Comparison of ENCODE assay signal across 8 cellular contexts in the genomic region with DNA sequence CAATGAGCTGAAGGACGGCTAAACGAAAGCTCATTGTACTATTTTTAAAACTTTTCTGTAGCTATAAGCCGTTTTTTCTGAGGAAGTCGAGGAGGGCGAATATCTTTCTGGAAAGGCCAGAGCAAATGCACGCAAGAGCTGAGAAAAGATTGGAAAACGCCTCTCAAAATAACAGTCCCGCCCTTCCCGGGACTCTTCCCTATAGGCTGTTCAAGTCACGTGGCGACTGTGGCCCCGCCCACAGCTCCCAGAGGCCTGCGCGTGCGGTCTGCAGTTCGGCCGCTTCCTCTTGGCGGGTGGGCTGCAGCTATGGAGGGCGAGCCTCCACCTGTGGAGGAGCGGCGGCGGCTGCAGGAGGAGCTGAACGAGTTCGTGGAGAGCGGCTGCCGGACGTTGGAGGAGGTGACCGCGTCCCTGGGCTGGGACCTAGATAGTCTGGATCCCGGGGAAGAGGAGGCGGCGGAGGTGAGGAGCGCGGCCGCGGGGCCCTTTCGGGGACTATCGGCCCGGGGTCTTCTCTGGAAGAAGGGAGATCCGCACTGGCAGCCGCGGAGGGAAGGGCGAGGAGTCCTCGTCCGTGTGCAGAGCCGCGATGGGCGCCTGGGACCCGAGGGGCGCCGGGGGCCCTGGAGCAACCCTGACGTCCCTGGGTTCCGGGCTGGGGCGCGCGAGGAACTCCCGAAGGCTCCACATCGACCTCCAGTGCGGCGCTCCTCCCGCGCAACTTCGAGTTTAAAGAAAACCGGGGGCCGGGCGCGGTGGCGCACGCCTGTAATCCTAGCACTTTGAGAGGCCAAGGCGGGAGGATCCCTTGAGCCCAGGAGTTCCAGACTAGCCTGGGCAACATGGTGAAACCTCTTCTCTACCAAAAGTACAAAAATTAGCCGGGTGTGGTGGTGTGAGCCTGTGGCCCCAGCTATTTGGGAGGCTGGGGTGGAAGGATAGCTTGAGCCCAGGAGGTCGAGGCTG. TPM values are rescaled to one million over a fixed set of nuclear protein-coding genes. Genes with fewer than 3 reads are reported as not detected.
DNase-seq lines count a peak whose midpoint lies in the region; ATAC-seq and TF ChIP-seq lines count a peak whose summit lies in the region.

A gene with protein sequence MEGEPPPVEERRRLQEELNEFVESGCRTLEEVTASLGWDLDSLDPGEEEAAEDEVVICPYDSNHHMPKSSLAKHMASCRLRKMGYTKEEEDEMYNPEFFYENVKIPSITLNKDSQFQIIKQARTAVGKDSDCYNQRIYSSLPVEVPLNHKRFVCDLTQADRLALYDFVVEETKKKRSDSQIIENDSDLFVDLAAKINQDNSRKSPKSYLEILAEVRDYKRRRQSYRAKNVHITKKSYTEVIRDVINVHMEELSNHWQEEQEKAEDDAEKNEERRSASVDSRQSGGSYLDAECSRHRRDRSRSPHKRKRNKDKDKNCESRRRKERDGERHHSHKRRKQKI (plus strand): TSS at position 250 of the 969 bp plus-strand sequence. CDS start 60 bp downstream, at position 310.

- no peak for TF ChIP-seq CTCF in osteocyte (IDR thresholded peaks at IDR 0.05)

- peak within 1 kb of the TSS; percentile 71 for H3K27ac ChIP-seq in thymus (ENCODE audit: low read depth)

- no peaks in the 10 kb centered on the region for H3K9me3 ChIP-seq in thymus (ENCODE audit: control insufficient read depth)

- H3K4me3 Mint-ChIP-seq in osteocyte (ENCODE audit: unreplicated experiment): peak within 1 kb of the TSS; percentile 99

- DNase-seq in NCI-H1092 treated with DMSO at 0.1 percent for 48 hours (lab: John Stamatoyannopoulos, UW): peak; percentile 73
- peak; percentile 86 for DNase-seq in SKM-1 (lab: John Stamatoyannopoulos, UW; ENCODE audit: unreplicated experiment)
- DNase-seq in activated naive CD4-positive, alpha-beta T cell treated with anti-CD3 and anti-CD28 coated beads, Interleukin-2, amount 50 U/mL, for 72 hours (ENCODE audit: low spot score in 2 of 2): peak; percentile 90 to 91
- peak; percentile 87 to 97 (median 94) for DNase-seq in head of caudate nucleus
- peak; percentile 97 for DNase-seq in osteocyte (ENCODE audit: extremely low spot score, unreplicated experiment)

- peaks cover 53% of the 10 kb centered on the region for H3K4me1 Mint-ChIP-seq in osteocyte (ENCODE audit: unreplicated experiment)

- H3K4me1 ChIP-seq in thymus (ENCODE audit: control insufficient read depth, insufficient read depth, low read length): peaks cover 9% of the 10 kb centered on the region

- H3K4me3 ChIP-seq in GM08714 (ENCODE audit: low read length): peak within 1 kb of the TSS; percentile 99
- peak within 1 kb of the TSS; percentile 85 for H3K4me3 ChIP-seq in thymus (ENCODE audit: low read length)

- H3K9me3 Mint-ChIP-seq in activated naive CD4-positive, alpha-beta T cell treated with anti-CD3 and anti-CD28 coated beads, Interleukin-2, amount 50 U/mL, for 72 hours: no peaks in the 10 kb centered on the region
- no peaks in the 10 kb centered on the region for H3K9me3 Mint-ChIP-seq in osteocyte (ENCODE audit: unreplicated experiment)

- ATAC-seq in HG02610 (IDR thresholded peaks at IDR 0.05; ENCODE audit: unreplicated experiment): peak; percentile 99
- peak; percentile 100 for ATAC-seq in activated naive CD4-positive, alpha-beta T cell treated with anti-CD3 and anti-CD28 coated beads, Interleukin-2, amount 50 U/mL, for 72 hours

- under 1% methylated on average over 72 of the region's 72 CpGs for WGBS in thymus

- peaks cover 7% of the 10 kb centered on the region for H3K36me3 ChIP-seq in thymus (ENCODE audit: control insufficient read depth, insufficient read depth)

- no peaks in the 10 kb centered on the region for H3K27me3 ChIP-seq in thymus (ENCODE audit: control insufficient read depth, insufficient read depth)

- peak within 1 kb of the TSS; percentile 91 to 99 for H3K27ac Mint-ChIP-seq in activated naive CD4-positive, alpha-beta T cell treated with anti-CD3 and anti-CD28 coated beads, Interleukin-2, amount 50 U/mL, for 72 hours
- peak within 1 kb of the TSS; percentile 93 for H3K27ac Mint-ChIP-seq in osteocyte (ENCODE audit: unreplicated experiment)

- intact Hi-C loops in head of caudate nucleus (cut with DNase I): loop anchor here (5.0 kb wide), 1 partner anchor 203 kb away; the partner anchor contains the start of genes CAGE1 and RIOK1

- H3K36me3 Mint-ChIP-seq in activated naive CD4-positive, alpha-beta T cell treated with anti-CD3 and anti-CD28 coated beads, Interleukin-2, amount 50 U/mL, for 72 hours: peaks cover 13 to 15% of the 10 kb centered on the region in 2 donors
- peaks cover 12% of the 10 kb centered on the region for H3K36me3 Mint-ChIP-seq in osteocyte (ENCODE audit: unreplicated experiment)

- no peaks in the 10 kb centered on the region for H3K27me3 Mint-ChIP-seq in osteocyte (ENCODE audit: unreplicated experiment)

RNA-seq across cellular contexts. Expression of the gene that starts here (rescaled TPM):
- 10 to 100 TPM; 20.3 to 31.1 TPM for total RNA-seq in activated naive CD4-positive, alpha-beta T cell treated with anti-CD3 and anti-CD28 coated beads, Interleukin-2, amount 50 U/mL, for 72 hours
- 12.1 and 14.3 TPM in 2 replicates for total RNA-seq in osteocyte
- 9.7 TPM for polyA plus RNA-seq in thymus

Comparison
In these comparisons a context has a peak if more than half of its experiments do, and no peak if none do; other contexts are left out.
1. Peak in every context shown above with its lines: DNase-seq, ATAC-seq, H3K4me3 ChIP-seq and H3K27ac ChIP-seq.